In the genomic region with DNA sequence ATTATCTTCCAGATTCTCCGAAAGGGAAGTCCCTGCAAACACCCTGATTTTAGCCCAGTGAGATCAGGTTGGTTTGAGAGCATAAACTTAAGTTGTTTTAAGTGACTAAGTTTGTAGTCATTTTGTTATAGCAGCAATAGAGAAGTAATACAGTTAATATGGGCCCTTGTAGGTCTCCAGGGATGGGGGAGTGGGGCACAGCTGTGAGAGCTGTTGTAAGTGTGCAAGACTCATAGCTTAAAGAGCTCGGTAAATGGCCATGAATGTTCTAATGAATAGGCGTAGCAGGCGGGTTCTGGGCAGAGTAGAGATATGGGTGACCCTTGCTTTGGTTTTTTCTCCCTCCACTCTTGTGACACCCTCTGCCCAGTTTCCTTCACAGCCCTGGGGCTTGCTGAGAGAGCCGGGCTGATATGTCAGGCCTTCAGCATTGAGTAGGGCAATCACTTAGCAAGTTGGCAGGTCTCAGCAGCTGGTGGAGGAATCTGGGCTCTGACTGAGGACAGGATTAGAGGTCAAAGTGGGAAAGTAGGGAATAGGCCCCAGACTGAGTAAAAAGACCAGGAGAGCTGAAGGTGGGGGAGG, we compare ENCODE assay signal across 16 cellular contexts. TPM values are rescaled to one million over a fixed set of nuclear protein-coding genes. Genes with fewer than 3 reads are reported as not detected.
DNase-seq lines count a peak whose midpoint lies in the region; ATAC-seq, FAIRE-seq and TF ChIP-seq lines count a peak whose summit lies in the region.
"Had no signal": no experiment of that assay in that cellular context is flagged by ENCODE, and none has a peak within 500 bp of the region (broad histone marks: within the 10 kb centered on the region; RNA-seq: fewer than 3 reads in every experiment).

No MANE protein-coding gene starts in this region.

- no peak for FAIRE-seq in small intestine (lab: Jason Lieb, UNC)
- FAIRE-seq: A204.1, urothelium cell line had no signal

- no peak for DNase-seq in activated CD4-positive, alpha-beta T cell treated with anti-CD3 and anti-CD28 coated beads for 36 hours
- no peak for DNase-seq in activated CD4-positive, alpha-beta T cell treated with anti-CD3 and anti-CD28 coated beads, Interleukin-2, amount 10 ng/mL, durations not matched to agents 24 days and 14 days
- DNase-seq in astrocyte of the spinal cord (ENCODE audit: low read depth, low spot score) (peak; percentile 16), thoracic aorta (ENCODE audit: low spot score) (no peak), small intestine (no peak), MCF 10A (ENCODE audit: unreplicated experiment) (no peak)
- DNase-seq: activated naive CD4-positive, alpha-beta T cell treated with anti-CD3 and anti-CD28 coated beads, Interleukin-2, amount 50 U/mL, for 16 hours; NCI-H2227 treated with DMSO at 0.1 percent for 48 hours; PC-3 had no signal

- no TSS peak for BruUV-seq in MCF 10A (replicated peaks; lab: Mats Ljungman, UMichigan)

- H3K9me3 Mint-ChIP-seq in activated CD4-positive, alpha-beta T cell treated with anti-CD3 and anti-CD28 coated beads for 36 hours (ENCODE audit: low read depth): no peaks in the 10 kb centered on the region
- H3K9me3 Mint-ChIP-seq in activated CD4-positive, alpha-beta T cell treated with anti-CD3 and anti-CD28 coated beads, Interleukin-2, amount 10 ng/mL, durations not matched to agents 24 days and 14 days: no peaks in the 10 kb centered on the region
- no peaks in the 10 kb centered on the region for H3K9me3 Mint-ChIP-seq in MCF 10A (ENCODE audit: unreplicated experiment)
- H3K9me3 Mint-ChIP-seq: T-helper 2 cell treated with Interferon-gamma antibody and Interleukin-4, amounts not matched to agents 5 μg/mL and 100 μg/mL, for 36 hours had no signal

- H3K27me3 Mint-ChIP-seq in activated CD4-positive, alpha-beta T cell treated with anti-CD3 and anti-CD28 coated beads for 36 hours: no peaks in the 10 kb centered on the region
- peaks cover 8% of the 10 kb centered on the region for H3K27me3 Mint-ChIP-seq in activated CD4-positive, alpha-beta T cell treated with anti-CD3 and anti-CD28 coated beads, Interleukin-2, amount 10 ng/mL, durations not matched to agents 24 days and 14 days
- no peaks in the 10 kb centered on the region for H3K27me3 Mint-ChIP-seq in MCF 10A (ENCODE audit: insufficient read depth, unreplicated experiment)

- no peak overlapping the region for H3K4me3 Mint-ChIP-seq in activated CD4-positive, alpha-beta T cell treated with anti-CD3 and anti-CD28 coated beads for 36 hours
- no peak overlapping the region for H3K4me3 Mint-ChIP-seq in activated CD4-positive, alpha-beta T cell treated with anti-CD3 and anti-CD28 coated beads, Interleukin-2, amount 10 ng/mL, durations not matched to agents 24 days and 14 days
- H3K4me3 Mint-ChIP-seq in MCF 10A (ENCODE audit: unreplicated experiment): no peak overlapping the region
- H3K4me3 Mint-ChIP-seq: T-helper 2 cell treated with Interferon-gamma antibody and Interleukin-4, amounts not matched to agents 5 μg/mL and 100 μg/mL, for 36 hours had no signal

- H3K4me1 ChIP-seq in mesodermal cell (ENCODE audit: control insufficient read depth, insufficient read depth, low read length, poor library complexity, severe bottlenecking) (peaks cover 39% of the 10 kb centered on the region), thoracic aorta (ENCODE audit: control insufficient read depth in 1 of 2, low read depth in 2 of 2) (peaks cover 27 to 58% of the 10 kb centered on the region in 2 donors), small intestine (ENCODE audit: control insufficient read depth in 2 of 2, insufficient read depth in 1 of 2, low read depth in 1 of 2, low read length in 1 of 2) (peaks cover 6 to 8% of the 10 kb centered on the region in 2 donors)

- no peaks in the 10 kb centered on the region for H3K36me3 Mint-ChIP-seq in activated CD4-positive, alpha-beta T cell treated with anti-CD3 and anti-CD28 coated beads for 36 hours (ENCODE audit: low read depth)
- H3K36me3 Mint-ChIP-seq in activated CD4-positive, alpha-beta T cell treated with anti-CD3 and anti-CD28 coated beads, Interleukin-2, amount 10 ng/mL, durations not matched to agents 24 days and 14 days (ENCODE audit: low read depth): peaks cover 2% of the 10 kb centered on the region
- H3K36me3 Mint-ChIP-seq in MCF 10A (ENCODE audit: insufficient read depth, unreplicated experiment): no peaks in the 10 kb centered on the region

- TF ChIP-seq CTCF in astrocyte of the spinal cord (IDR thresholded peaks at IDR 0.05; ENCODE audit: low read depth, low read length) (no peak), thoracic aorta (IDR thresholded peaks at IDR 0.05) (no peak), MCF 10A (IDR thresholded peaks at IDR 0.05; ENCODE audit: unreplicated experiment) (no peak)

- 85 to 100% methylated on average over 2 to 3 of the region's 5 CpGs for WGBS in mesodermal cell (ENCODE audit: insufficient coverage in 2 of 2), 2 experiments
- 74 to 91% (median 85%) methylated on average over 4 to 5 of the region's 5 CpGs for WGBS in small intestine, 3 donors

- H3K27ac Mint-ChIP-seq in activated CD4-positive, alpha-beta T cell treated with anti-CD3 and anti-CD28 coated beads for 36 hours: peak overlapping the region; percentile 23
- H3K27ac Mint-ChIP-seq in activated CD4-positive, alpha-beta T cell treated with anti-CD3 and anti-CD28 coated beads, Interleukin-2, amount 10 ng/mL, durations not matched to agents 24 days and 14 days: no peak overlapping the region
- no peak overlapping the region for H3K27ac Mint-ChIP-seq in MCF 10A (ENCODE audit: low read depth, unreplicated experiment)
- H3K27ac Mint-ChIP-seq: T-helper 2 cell treated with Interferon-gamma antibody and Interleukin-4, amounts not matched to agents 5 μg/mL and 100 μg/mL, for 36 hours had no signal

- H3K27me3 ChIP-seq in thoracic aorta (replicated peaks; ENCODE audit: insufficient read depth) (no peaks in the 10 kb centered on the region), small intestine (ENCODE audit: control insufficient read depth in 2 of 2, insufficient read depth in 2 of 2, low read length in 2 of 2) (no peaks in the 10 kb centered on the region)

- no peak for ATAC-seq in activated CD4-positive, alpha-beta T cell treated with anti-CD3 and anti-CD28 coated beads for 36 hours
- no peak for ATAC-seq in thoracic aorta (ENCODE audit: insufficient number of reproducible peaks, low FRiP score, low read depth)
- ATAC-seq in GM21576 (IDR thresholded peaks at IDR 0.05; ENCODE audit: unreplicated experiment): no peak
- ATAC-seq: PC-3 had no signal

- intact Hi-C loops in activated CD4-positive, alpha-beta T cell treated with anti-CD3 and anti-CD28 coated beads for 36 hours (cut with DNase I, micrococcal nuclease): loop anchor here in 1 of 2 experiments (5.0 kb wide), 1 partner anchor 47 kb away; no protein-coding TSS in a partner anchor
- intact Hi-C loops in activated CD4-positive, alpha-beta T cell treated with anti-CD3 and anti-CD28 coated beads, Interleukin-2, amount 10 ng/mL, durations not matched to agents 24 days and 14 days (cut with micrococcal nuclease): loop anchor here (5.0 kb wide), 1 partner anchor 42 kb away; no protein-coding TSS in a partner anchor
- intact Hi-C loops in MCF 10A (cut with micrococcal nuclease): no loop called here

- H3K4me1 Mint-ChIP-seq in activated CD4-positive, alpha-beta T cell treated with anti-CD3 and anti-CD28 coated beads for 36 hours: peaks cover 44% of the 10 kb centered on the region
- peaks cover 23% of the 10 kb centered on the region for H3K4me1 Mint-ChIP-seq in activated CD4-positive, alpha-beta T cell treated with anti-CD3 and anti-CD28 coated beads, Interleukin-2, amount 10 ng/mL, durations not matched to agents 24 days and 14 days
- H3K4me1 Mint-ChIP-seq in MCF 10A (ENCODE audit: insufficient read depth, unreplicated experiment): peaks cover 22% of the 10 kb centered on the region

- CTCF ChIA-PET in activated CD4-positive, alpha-beta T cell treated with anti-CD3 and anti-CD28 coated beads for 36 hours (lab: Charles Lee): interaction anchor here (1.0 to 3.5 kb wide), 5 partner anchors 10 to 62 kb away, joined by 3 to 28 read pairs (median 8); no protein-coding TSS in a partner anchor
- CTCF ChIA-PET in MCF 10A (lab: Yijun Ruan, JAX): interaction anchor here (0.6 to 2.4 kb wide), 4 partner anchors 16 to 30 kb away, joined by 3 to 17 read pairs (median 4); partner anchors contain the start of gene ID3

- POLR2A ChIA-PET in activated CD4-positive, alpha-beta T cell treated with anti-CD3 and anti-CD28 coated beads for 36 hours (lab: Charles Lee): interaction anchor here (0.6 kb wide), 1 partner anchor 112 kb away, joined by 5 read pairs; no protein-coding TSS in a partner anchor
- POLR2A ChIA-PET in MCF 10A (lab: Yijun Ruan, JAX): interaction anchor here (0.6 to 7.7 kb wide), 4 partner anchors 11 to 291 kb away, joined by 3 to 131 read pairs (median 28); partner anchors contain the start of gene ID3

- in situ Hi-C loops in astrocyte of the spinal cord (cut with HindIII; ENCODE audit: low sequenced_read_pairs): no loop called here

- H3K4me3 ChIP-seq in astrocyte of the spinal cord (ENCODE audit: low read depth, low read length) (no peak overlapping the region), mesodermal cell (ENCODE audit: extremely low read depth, insufficient read depth, low read length, poor library complexity, severe bottlenecking) (no peak overlapping the region), thoracic aorta (no peak overlapping the region), small intestine (ENCODE audit: low read depth in 1 of 2, low read length in 2 of 2) (no peak overlapping the region)
- H3K4me3 ChIP-seq: skin epidermis had no signal

- H3K9me3 ChIP-seq in mesodermal cell (ENCODE audit: control insufficient read depth, low read length): peaks cover 5% of the 10 kb centered on the region
- no peaks in the 10 kb centered on the region for H3K9me3 ChIP-seq in thoracic aorta
- no peaks in the 10 kb centered on the region for H3K9me3 ChIP-seq in small intestine (ENCODE audit: control insufficient read depth, low read depth)

- H3K36me3 ChIP-seq in mesodermal cell (ENCODE audit: control insufficient read depth, insufficient read depth, low read length) (no peaks in the 10 kb centered on the region), thoracic aorta (no peaks in the 10 kb centered on the region), small intestine (ENCODE audit: control insufficient read depth in 2 of 2, insufficient read depth in 2 of 2, low read length in 2 of 2) (no peaks in the 10 kb centered on the region)

- H3K27ac ChIP-seq in mesodermal cell (ENCODE audit: low read depth, low read length, severe bottlenecking): peak overlapping the region; percentile 98
- peak overlapping the region; percentile 95 for H3K27ac ChIP-seq in thoracic aorta
- H3K27ac ChIP-seq in small intestine (ENCODE audit: low read depth in 1 of 2, low read length in 1 of 2): no peak overlapping the region
- H3K27ac ChIP-seq: HL-60 had no signal

RNA-seq across cellular contexts. Expression of gene ID3, which starts 16.0 kb away (rescaled TPM):
- total RNA-seq in activated CD4-positive, alpha-beta T cell treated with anti-CD3 and anti-CD28 coated beads for 36 hours: 10 to 100 TPM; 42.6 to 43.9 TPM
- total RNA-seq in activated CD4-positive, alpha-beta T cell treated with anti-CD3 and anti-CD28 coated beads, Interleukin-2, amount 10 ng/mL, durations not matched to agents 24 days and 14 days: 21.2 and 23.5 TPM in 2 replicates
- polyA plus RNA-seq in mesodermal cell (2013, experiment 1 of 2): 1,122 TPM
- polyA plus RNA-seq in mesodermal cell (2013, experiment 2 of 2): 943 TPM
- total RNA-seq in thoracic aorta (100 to 1,000 TPM; 309 to 692 TPM), MCF 10A (2022) (15.7 and 34.8 TPM in 2 replicates)
- polyA plus RNA-seq in small intestine: 100 to 1,000 TPM in 2 of 3 donors, 10 to 100 TPM in 1; 78.1 to 135 (median 115) TPM

RNA-seq across cellular contexts. Expression of gene E2F2, which starts 44.3 kb away (rescaled TPM):
- total RNA-seq in activated CD4-positive, alpha-beta T cell treated with anti-CD3 and anti-CD28 coated beads for 36 hours: 10 to 100 TPM; 25.0 to 32.0 TPM
- total RNA-seq in activated CD4-positive, alpha-beta T cell treated with anti-CD3 and anti-CD28 coated beads, Interleukin-2, amount 10 ng/mL, durations not matched to agents 24 days and 14 days: 30.4 and 33.7 TPM in 2 replicates
- 1.1 TPM for polyA plus RNA-seq in mesodermal cell (2013, experiment 1 of 2)
- polyA plus RNA-seq in mesodermal cell (2013, experiment 2 of 2): 0.96 TPM
- total RNA-seq in thoracic aorta (under 1 TPM; 0.14 to 0.35 TPM), MCF 10A (2022) (0.32 and 0.89 TPM in 2 replicates)
- polyA plus RNA-seq in small intestine: 1 to 10 TPM; 1.9 to 4.0 (median 2.2) TPM

Comparison
In these comparisons a context has a peak if more than half of its experiments do, and no peak if none do; other contexts are left out.
1. H3K27ac ChIP-seq: peak in mesodermal cell (single experiment) and thoracic aorta (2 of 2); none in small intestine (0 of 2).
2. RNA of gene E2F2, which starts 44.3 kb away (total RNA-seq): 30.4 to 33.7 TPM in activated CD4-positive, alpha-beta T cell treated with anti-CD3 and anti-CD28 coated beads, Interleukin-2, amount 10 ng/mL, durations not matched to agents 24 days and 14 days and 25.0 to 32.0 TPM in activated CD4-positive, alpha-beta T cell treated with anti-CD3 and anti-CD28 coated beads for 36 hours; 0.32 to 0.89 TPM in MCF 10A and 0.14 to 0.35 TPM in thoracic aorta; every median in the first group is over 10 times any median in the second.